19 cellular contexts compared by ENCODE assay signal in the genomic region with DNA sequence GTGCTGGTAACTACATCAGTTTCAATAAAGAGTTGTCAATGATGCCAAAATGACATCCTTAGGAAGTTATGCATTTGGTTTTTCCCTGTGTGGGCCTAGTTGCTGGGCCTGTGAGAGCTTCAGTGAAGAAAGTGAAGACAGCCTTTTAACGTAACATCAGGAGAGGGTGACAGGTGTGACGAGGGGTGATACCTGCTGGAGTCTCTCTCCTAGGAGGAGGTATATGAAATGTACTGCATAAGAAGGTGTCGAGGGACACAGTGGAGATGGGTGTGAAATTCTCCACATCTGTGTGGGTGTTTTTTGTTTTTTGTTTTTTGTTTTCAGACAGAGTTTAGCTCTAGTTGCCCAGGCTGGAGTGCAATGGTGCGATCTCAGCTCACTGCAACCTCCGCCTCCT. TPM values are rescaled to one million over a fixed set of nuclear protein-coding genes. Genes with fewer than 3 reads are reported as not detected.
DNase-seq lines count a peak whose midpoint lies in the region; TF ChIP-seq lines count a peak whose summit lies in the region.
"Had no signal": no experiment of that assay in that cellular context is flagged by ENCODE, and none has a peak within 500 bp of the region (broad histone marks: within the 10 kb centered on the region; RNA-seq: fewer than 3 reads in every experiment).

No MANE protein-coding gene starts in this region.

- no peak overlapping the region for H2AFZ ChIP-seq in mesenchymal stem cell (ENCODE audit: low read depth, low read length)

- H4K8ac ChIP-seq in mesenchymal stem cell (ENCODE audit: low read length): no peak overlapping the region

- no peak for TF ChIP-seq CTCF in MCF 10A (IDR thresholded peaks at IDR 0.05; ENCODE audit: unreplicated experiment)
- TF ChIP-seq CTCF in breast epithelium (IDR thresholded peaks at IDR 0.05): no peak
- no peak for TF ChIP-seq CTCF in coronary artery (IDR thresholded peaks at IDR 0.05)
- no peak for TF ChIP-seq CTCF in type B pancreatic cell (conservative IDR thresholded peaks at IDR 0.05)

- H3K27ac ChIP-seq in breast epithelium (no peak overlapping the region), coronary artery (no peak overlapping the region), mesenchymal stem cell (ENCODE audit: low read length, poor library complexity, severe bottlenecking) (no peak overlapping the region)
- H3K27ac ChIP-seq: BLaER1 had no signal

- H2BK15ac ChIP-seq in mesenchymal stem cell (ENCODE audit: low read depth, poor library complexity, severe bottlenecking): no peak overlapping the region

- H3K27me3 Mint-ChIP-seq in MCF 10A (ENCODE audit: insufficient read depth, unreplicated experiment) (no peaks in the 10 kb centered on the region), type B pancreatic cell (no peaks in the 10 kb centered on the region)
- H3K27me3 Mint-ChIP-seq: IgD-negative memory B cell had no signal

- H3K27me3 ChIP-seq in breast epithelium (no peaks in the 10 kb centered on the region), mesenchymal stem cell (ENCODE audit: control insufficient read depth in 1 of 2, insufficient read depth in 1 of 2, low read length in 2 of 2) (no peaks in the 10 kb centered on the region)
- H3K27me3 ChIP-seq: BLaER1 had no signal

- H3K9me3 ChIP-seq in breast epithelium (no peaks in the 10 kb centered on the region), mesenchymal stem cell (ENCODE audit: control insufficient read depth, low read length) (peaks cover 6% of the 10 kb centered on the region)
- H3K9me3 ChIP-seq: BLaER1 had no signal

- no peak overlapping the region for H3K14ac ChIP-seq in mesenchymal stem cell (ENCODE audit: low read length in 2 of 2)

- no TSS peak for BruUV-seq in MCF 10A (replicated peaks; lab: Mats Ljungman, UMichigan)

- H2BK12ac ChIP-seq in mesenchymal stem cell (ENCODE audit: low read length in 2 of 2): no peak overlapping the region

- no peaks in the 10 kb centered on the region for H3K9me3 Mint-ChIP-seq in MCF 10A (ENCODE audit: unreplicated experiment)
- no peaks in the 10 kb centered on the region for H3K9me3 Mint-ChIP-seq in type B pancreatic cell

- no peak for TF ChIP-seq POLR2A in breast epithelium (IDR thresholded peaks at IDR 0.05)

- H3K4me1 Mint-ChIP-seq in MCF 10A (ENCODE audit: insufficient read depth, unreplicated experiment): peaks cover 20% of the 10 kb centered on the region
- no peaks in the 10 kb centered on the region for H3K4me1 Mint-ChIP-seq in type B pancreatic cell (ENCODE audit: unreplicated experiment)
- H3K4me1 Mint-ChIP-seq: IgD-negative memory B cell had no signal

- peak overlapping the region; percentile 20 for H2AK5ac ChIP-seq in mesenchymal stem cell (ENCODE audit: low read length, severe bottlenecking)

- peaks cover 6% of the 10 kb centered on the region for H3K36me3 ChIP-seq in breast epithelium
- H3K36me3 ChIP-seq in mesenchymal stem cell (ENCODE audit: control insufficient read depth in 1 of 2, insufficient read depth in 2 of 2, low read depth in 1 of 2, low read length in 2 of 2): peaks cover 39 to 55% of the 10 kb centered on the region in 2 experiments

- H3K4me1 ChIP-seq in breast epithelium (no peaks in the 10 kb centered on the region), mesenchymal stem cell (ENCODE audit: control insufficient read depth, insufficient read depth, low read depth, low read length) (peaks cover 17% of the 10 kb centered on the region)
- H3K4me1 ChIP-seq: BLaER1 had no signal

- H3K18ac ChIP-seq in mesenchymal stem cell (ENCODE audit: low read depth in 1 of 2, low read length in 2 of 2): no peak overlapping the region

- intact Hi-C loops in MCF 10A (cut with micrococcal nuclease): no loop called here
- intact Hi-C loops in breast epithelium (cut with DNase I; ENCODE audit: low total_unique reads): no loop called here

- H3K23ac ChIP-seq in mesenchymal stem cell (ENCODE audit: low read length in 2 of 2): no peak overlapping the region

- no peak overlapping the region for H3K4me3 ChIP-seq in breast epithelium
- no peak overlapping the region for H3K4me3 ChIP-seq in coronary artery
- H3K4me3 ChIP-seq in mesenchymal stem cell (ENCODE audit: insufficient read depth in 1 of 2, low read depth in 1 of 2, low read length in 2 of 2): no peak overlapping the region
- H3K4me3 ChIP-seq: BLaER1 had no signal

- peaks cover 25% of the 10 kb centered on the region for H3K36me3 Mint-ChIP-seq in MCF 10A (ENCODE audit: insufficient read depth, unreplicated experiment)
- H3K36me3 Mint-ChIP-seq in type B pancreatic cell: peaks cover 13% of the 10 kb centered on the region
- H3K36me3 Mint-ChIP-seq: IgD-negative memory B cell had no signal

- no peak overlapping the region for H4K91ac ChIP-seq in mesenchymal stem cell (ENCODE audit: low read length)

- no peak overlapping the region for H3K4me2 ChIP-seq in mesenchymal stem cell (ENCODE audit: low read length, poor library complexity, severe bottlenecking)
- H3K4me2 ChIP-seq: BLaER1 had no signal

- H3K9ac ChIP-seq in mesenchymal stem cell (ENCODE audit: low read length): peak overlapping the region; percentile 41
- H3K9ac ChIP-seq: BLaER1 had no signal

- no peak overlapping the region for H2BK5ac ChIP-seq in mesenchymal stem cell (ENCODE audit: low read depth, low read length, poor library complexity, severe bottlenecking)

- no peak overlapping the region for H3K4me3 Mint-ChIP-seq in MCF 10A (ENCODE audit: unreplicated experiment)
- no peak overlapping the region for H3K4me3 Mint-ChIP-seq in type B pancreatic cell
- H3K4me3 Mint-ChIP-seq: IgD-negative memory B cell had no signal

- no peak overlapping the region for H2BK120ac ChIP-seq in mesenchymal stem cell (ENCODE audit: low read depth, low read length)

- H3K27ac Mint-ChIP-seq in MCF 10A (ENCODE audit: low read depth, unreplicated experiment) (peak overlapping the region; percentile 86), type B pancreatic cell (peak overlapping the region; percentile 70)
- H3K27ac Mint-ChIP-seq: IgD-negative memory B cell had no signal

- peaks cover 22% of the 10 kb centered on the region for H3K79me1 ChIP-seq in mesenchymal stem cell (replicated peaks; ENCODE audit: low read length, poor library complexity, severe bottlenecking)

- CTCF ChIA-PET in MCF 10A (lab: Yijun Ruan, JAX): interaction anchor here (0.6 to 1.1 kb wide), 3 partner anchors 15 to 539 kb away, joined by 3 read pairs; no protein-coding TSS in a partner anchor

- DNase-seq in MCF 10A (ENCODE audit: unreplicated experiment) (no peak), breast epithelium (ENCODE audit: low spot score in 2 of 2) (no peak), coronary artery (ENCODE audit: low spot score) (peak; percentile 56), mesenchymal stem cell (no peak), type B pancreatic cell (ENCODE audit: extremely low spot score, unreplicated experiment) (no peak), NCI-H128 (lab: John Stamatoyannopoulos, UW; ENCODE audit: unreplicated experiment) (no peak), GM19240 (ENCODE audit: insufficient read length, low spot score) (no peak), GM03348 (ENCODE audit: low spot score) (no peak)
- DNase-seq: 8988T, DND-41, MV-4-11, NCI-H1417 treated with DMSO at 0.1 percent for 48 hours, NCI-H1930, NCI-H69, SIG-M5 had no signal

- 98% methylated on average over 5 of the region's 5 CpGs for WGBS in mesenchymal stem cell

- H3K4ac ChIP-seq in mesenchymal stem cell (ENCODE audit: low read depth in 1 of 2, low read length in 2 of 2): no peak overlapping the region

- POLR2A ChIA-PET in MCF 10A (lab: Yijun Ruan, JAX): interaction anchor here (0.7 to 2.7 kb wide), 4 partner anchors 10 to 53 kb away, joined by 3 to 10 read pairs (median 6); no protein-coding TSS in a partner anchor

RNA-seq across cellular contexts. Expression of gene EVC, which starts 49.2 kb away (rescaled TPM):
- total RNA-seq in MCF 10A (2022) (29.0 and 29.3 TPM in 2 replicates), breast epithelium (10 to 100 TPM; 20.0 to 27.5 (median 25.9) TPM), type B pancreatic cell (ENCODE audit: low replicate concordance) (14.5 and 29.2 TPM in 2 replicates)
- polyA plus RNA-seq in mesenchymal stem cell (2013, experiment 1 of 2): 14.1 TPM
- 13.4 TPM for polyA plus RNA-seq in mesenchymal stem cell (2013, experiment 2 of 2)
- total RNA-seq: OCI-LY7 had no signal

RNA-seq across cellular contexts. Expression of gene EVC2, which starts 51.9 kb away (rescaled TPM):
- total RNA-seq in MCF 10A (2022) (5.5 and 6.0 TPM in 2 replicates), breast epithelium (10 to 100 TPM; 16.0 to 19.5 (median 17.7) TPM), type B pancreatic cell (ENCODE audit: low replicate concordance) (3.5 and 4.5 TPM in 2 replicates)
- 2.5 TPM for polyA plus RNA-seq in mesenchymal stem cell (2013, experiment 1 of 2)
- 2.3 TPM for polyA plus RNA-seq in mesenchymal stem cell (2013, experiment 2 of 2)
- total RNA-seq: HT1080 had no signal
